Comparison of ENCODE assay signal across 8 cellular contexts in genomic region chr14:50311974-50312733, GRCh38. TPM values are rescaled to one million over a fixed set of nuclear protein-coding genes. Genes with fewer than 3 reads are reported as not detected.
DNase-seq lines count a peak whose midpoint lies in the region; ATAC-seq and TF ChIP-seq lines count a peak whose summit lies in the region.

Gene DMAC2L, plus strand, starts transcription at chr14:50312324. Its CDS starts 9,164 bp downstream, at chr14:50321488.
Gene L2HGDH, minus strand, starts transcription at chr14:50312229. Its CDS starts 79 bp downstream, at chr14:50312150.

- DNase-seq in NCI-H524 treated with DMSO at 0.1 percent for 48 hours (lab: John Stamatoyannopoulos, UW) (peak; percentile 88), colonic mucosa (peak; percentile 97), left lung (peak; percentile 94 to 96)
- peak; percentile 98 for DNase-seq in activated CD4-positive, alpha-beta T cell treated with anti-CD3 and anti-CD28 coated beads, Interleukin-2, amount 10 ng/mL, durations not matched to agents 24 days and 14 days
- DNase-seq in stimulated activated CD4-positive, alpha-beta T cell treated with anti-CD3 and anti-CD28 coated beads, Interleukin-2, amount 100 ng/mL, for 48 hours, result peak; percentile 84 to 87

- peak within 1 kb of the TSS; percentile 96 for H3K4me3 Mint-ChIP-seq in activated CD4-positive, alpha-beta T cell treated with anti-CD3 and anti-CD28 coated beads, Interleukin-2, amount 10 ng/mL, durations not matched to agents 24 days and 14 days

- H3K27ac Mint-ChIP-seq in activated CD4-positive, alpha-beta T cell treated with anti-CD3 and anti-CD28 coated beads, Interleukin-2, amount 10 ng/mL, durations not matched to agents 24 days and 14 days, result peak within 1 kb of the TSS; percentile 99

- H3K9me3 ChIP-seq in BLaER1 (peaks cover 20% of the 10 kb centered on the region), colonic mucosa (no peaks in the 10 kb centered on the region), left lung (no peaks in the 10 kb centered on the region)

- no peaks in the 10 kb centered on the region for H3K9me3 Mint-ChIP-seq in activated CD4-positive, alpha-beta T cell treated with anti-CD3 and anti-CD28 coated beads, Interleukin-2, amount 10 ng/mL, durations not matched to agents 24 days and 14 days

- TF ChIP-seq CTCF in colonic mucosa (IDR thresholded peaks at IDR 0.05), result no peak
- TF ChIP-seq CTCF in left lung (IDR thresholded peaks at IDR 0.05), result peak in 1 of 2 donors; percentile 6

- H3K4me3 ChIP-seq in BLaER1, result peak within 1 kb of the TSS; percentile 84
- H3K4me3 ChIP-seq in colonic mucosa, result peak within 1 kb of the TSS; percentile 91
- peak within 1 kb of the TSS; percentile 69 to 89 for H3K4me3 ChIP-seq in left lung

- H4K20me1 ChIP-seq in BLaER1, result no peaks in the 10 kb centered on the region

- H3K4me1 Mint-ChIP-seq in activated CD4-positive, alpha-beta T cell treated with anti-CD3 and anti-CD28 coated beads, Interleukin-2, amount 10 ng/mL, durations not matched to agents 24 days and 14 days, result peaks cover 39% of the 10 kb centered on the region

- H3K36me3 ChIP-seq in BLaER1, result peaks cover 10% of the 10 kb centered on the region
- H3K36me3 ChIP-seq in colonic mucosa, result no peaks in the 10 kb centered on the region
- H3K36me3 ChIP-seq in left lung, result no peaks in the 10 kb centered on the region

- H3K9ac ChIP-seq in BLaER1, result peak within 1 kb of the TSS; percentile 80
- peak within 1 kb of the TSS; percentile 89 to 98 for H3K9ac ChIP-seq in colonic mucosa (ENCODE audit: low read depth in 2 of 2, low read length in 2 of 2)

- ATAC-seq in GM19324 (IDR thresholded peaks at IDR 0.05; ENCODE audit: low FRiP score, unreplicated experiment), result peak; percentile 95
- peak; percentile 92 for ATAC-seq in HG03460 (IDR thresholded peaks at IDR 0.05; ENCODE audit: unreplicated experiment)
- peak; percentile 98 for ATAC-seq in left lung

- no peaks in the 10 kb centered on the region for H3K27me3 Mint-ChIP-seq in activated CD4-positive, alpha-beta T cell treated with anti-CD3 and anti-CD28 coated beads, Interleukin-2, amount 10 ng/mL, durations not matched to agents 24 days and 14 days

- H3K27ac ChIP-seq in BLaER1 (peak within 1 kb of the TSS; percentile 84), colonic mucosa (peak within 1 kb of the TSS; percentile 82), left lung (peak within 1 kb of the TSS; percentile 89 to 92)

- H3K4me1 ChIP-seq in BLaER1 (peaks cover 21% of the 10 kb centered on the region), colonic mucosa (peaks cover 6% of the 10 kb centered on the region), left lung (peaks cover 7 to 19% of the 10 kb centered on the region in 2 donors)

- peak within 1 kb of the TSS; percentile 95 for H3K4me2 ChIP-seq in BLaER1

- H3K36me3 Mint-ChIP-seq in activated CD4-positive, alpha-beta T cell treated with anti-CD3 and anti-CD28 coated beads, Interleukin-2, amount 10 ng/mL, durations not matched to agents 24 days and 14 days (ENCODE audit: low read depth), result peaks cover 33% of the 10 kb centered on the region

- intact Hi-C loops in activated CD4-positive, alpha-beta T cell treated with anti-CD3 and anti-CD28 coated beads, Interleukin-2, amount 10 ng/mL, durations not matched to agents 24 days and 14 days (cut with micrococcal nuclease), result loop anchor here (1.0 to 5.0 kb wide), 10 partner anchors 9 to 678 kb away; partner anchors contain the start of genes KLHDC2, NIN, SOS2 and VCPKMT
- intact Hi-C loops in colonic mucosa (cut with DNase I), result loop anchor here (10.0 kb wide), 1 partner anchor 463 kb away; no protein-coding TSS in a partner anchor
- intact Hi-C loops in left lung (cut with DNase I), result loop anchor here in 1 of 2 donors (10.0 kb wide), 1 partner anchor 223 kb away; the partner anchor contains the start of gene MAP4K5

- H3K27me3 ChIP-seq in BLaER1 (no peaks in the 10 kb centered on the region), colonic mucosa (no peaks in the 10 kb centered on the region), left lung (no peaks in the 10 kb centered on the region)

RNA-seq across cellular contexts. Expression of gene DMAC2L, which starts in this region (rescaled TPM):
- total RNA-seq in activated CD4-positive, alpha-beta T cell treated with anti-CD3 and anti-CD28 coated beads, Interleukin-2, amount 10 ng/mL, durations not matched to agents 24 days and 14 days, result 16.3 and 18.8 TPM in 2 replicates
- total RNA-seq in colonic mucosa, result 10 to 100 TPM; 15.2 to 20.9 TPM
- 10 to 100 TPM; 15.7 to 18.8 TPM for total RNA-seq in left lung

RNA-seq across cellular contexts. Expression of gene L2HGDH, which starts in this region (rescaled TPM):
- total RNA-seq in activated CD4-positive, alpha-beta T cell treated with anti-CD3 and anti-CD28 coated beads, Interleukin-2, amount 10 ng/mL, durations not matched to agents 24 days and 14 days, result 16.8 and 18.0 TPM in 2 replicates
- total RNA-seq in colonic mucosa, result 10 to 100 TPM; 11.4 to 12.3 TPM
- total RNA-seq in left lung, result 1 to 10 TPM; 4.6 to 5.5 TPM

Comparison
In these comparisons a context has a peak if more than half of its experiments do, and no peak if none do; other contexts are left out.
1. Peak in every context shown above with its lines: DNase-seq, ATAC-seq, H3K4me3 ChIP-seq and H3K27ac ChIP-seq.